Comparison of ENCODE assay signal across 8 cellular contexts in the genomic region with DNA sequence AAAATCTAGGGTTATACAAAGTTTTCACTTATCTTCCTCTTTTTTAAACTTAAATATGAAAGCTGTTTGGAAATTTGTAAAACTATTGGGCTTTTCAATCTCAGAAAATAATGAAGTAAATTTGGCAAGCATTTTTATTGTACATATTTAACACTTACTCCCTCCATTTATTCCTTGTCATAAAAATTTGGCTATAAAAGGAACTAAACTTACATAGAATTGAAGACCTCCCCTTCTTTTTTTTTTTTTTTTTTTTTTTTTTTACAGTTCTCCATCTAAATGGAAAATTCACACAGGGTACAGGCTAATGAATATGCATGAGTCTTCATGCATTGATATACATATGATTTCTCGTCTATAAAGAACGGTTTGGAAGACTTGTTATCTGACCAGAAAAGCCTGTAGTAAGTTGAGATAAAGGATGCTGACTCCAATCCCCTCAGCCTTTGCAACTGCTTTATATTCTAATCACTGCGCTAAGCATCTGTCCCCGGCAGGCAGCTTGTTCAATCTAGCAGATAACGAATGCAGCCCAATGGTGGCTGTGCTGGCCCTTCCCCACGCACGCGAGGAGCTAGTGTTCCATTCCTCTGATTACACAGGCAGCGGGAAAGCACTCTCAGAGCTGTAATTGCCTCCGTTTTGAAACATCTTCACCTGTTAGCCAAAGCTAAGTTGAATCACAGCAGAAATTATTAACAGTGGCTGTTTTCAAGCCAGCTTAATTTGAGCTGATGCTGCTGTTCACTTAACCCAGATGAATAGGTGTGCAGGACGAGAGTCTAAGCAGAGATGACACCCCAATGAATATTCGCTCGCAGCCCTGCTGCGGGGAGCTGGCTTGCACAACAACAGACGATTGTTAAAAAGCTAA.
DNase-seq lines count a peak whose midpoint lies in the region; ATAC-seq and TF ChIP-seq lines count a peak whose summit lies in the region.

No MANE protein-coding gene starts in this region.

- H3K27ac Mint-ChIP-seq in activated naive CD8-positive, alpha-beta T cell treated with anti-CD3 and anti-CD28 coated beads, Interleukin-2, amount 50 U/mL, for 24 hours = no peak overlapping the region
- H3K27ac Mint-ChIP-seq in activated naive CD8-positive, alpha-beta T cell treated with anti-CD3 and anti-CD28 coated beads for 36 hours = no peak overlapping the region
- peak overlapping the region; percentile 86 for H3K27ac Mint-ChIP-seq in progenitor cell of endocrine pancreas

- no peak for DNase-seq in activated naive CD8-positive, alpha-beta T cell treated with anti-CD3 and anti-CD28 coated beads, Interleukin-2, amount 50 U/mL, for 24 hours
- DNase-seq in activated naive CD8-positive, alpha-beta T cell treated with anti-CD3 and anti-CD28 coated beads for 36 hours = no peak
- peak; percentile 89 for DNase-seq in NCI-H82 (lab: John Stamatoyannopoulos, UW)
- DNase-seq in fibroblast of villous mesenchyme (ENCODE audit: low read depth) = peak; percentile 16
- DNase-seq in progenitor cell of endocrine pancreas (ENCODE audit: low spot score, unreplicated experiment) = no peak
- no peak for DNase-seq in COLO829 (ENCODE audit: low spot score)
- no peak for DNase-seq in DMS53 (lab: John Stamatoyannopoulos, UW)

- no peak for TF ChIP-seq CTCF in fibroblast of villous mesenchyme (IDR thresholded peaks at IDR 0.05; ENCODE audit: insufficient read depth, low read depth, low read length)
- TF ChIP-seq CTCF in progenitor cell of endocrine pancreas (IDR thresholded peaks at IDR 0.05; ENCODE audit: unreplicated experiment) = no peak

- H3K9me3 Mint-ChIP-seq in activated naive CD8-positive, alpha-beta T cell treated with anti-CD3 and anti-CD28 coated beads, Interleukin-2, amount 50 U/mL, for 24 hours = no peaks in the 10 kb centered on the region
- H3K9me3 Mint-ChIP-seq in activated naive CD8-positive, alpha-beta T cell treated with anti-CD3 and anti-CD28 coated beads for 36 hours = no peaks in the 10 kb centered on the region
- H3K9me3 Mint-ChIP-seq in progenitor cell of endocrine pancreas (ENCODE audit: low read depth) = no peaks in the 10 kb centered on the region

- peak overlapping the region; percentile 27 for H3K4me3 Mint-ChIP-seq in activated naive CD8-positive, alpha-beta T cell treated with anti-CD3 and anti-CD28 coated beads, Interleukin-2, amount 50 U/mL, for 24 hours
- H3K4me3 Mint-ChIP-seq in activated naive CD8-positive, alpha-beta T cell treated with anti-CD3 and anti-CD28 coated beads for 36 hours = no peak overlapping the region
- peak overlapping the region; percentile 57 for H3K4me3 Mint-ChIP-seq in progenitor cell of endocrine pancreas (ENCODE audit: low read depth)

- H3K36me3 Mint-ChIP-seq in activated naive CD8-positive, alpha-beta T cell treated with anti-CD3 and anti-CD28 coated beads, Interleukin-2, amount 50 U/mL, for 24 hours (ENCODE audit: low read depth) = no peaks in the 10 kb centered on the region
- no peaks in the 10 kb centered on the region for H3K36me3 Mint-ChIP-seq in activated naive CD8-positive, alpha-beta T cell treated with anti-CD3 and anti-CD28 coated beads for 36 hours
- H3K36me3 Mint-ChIP-seq in progenitor cell of endocrine pancreas (ENCODE audit: insufficient read depth) = no peaks in the 10 kb centered on the region

- peak overlapping the region; percentile 43 for H3K4me3 ChIP-seq in fibroblast of villous mesenchyme (ENCODE audit: low read depth, low read length)

- H3K27me3 Mint-ChIP-seq in activated naive CD8-positive, alpha-beta T cell treated with anti-CD3 and anti-CD28 coated beads, Interleukin-2, amount 50 U/mL, for 24 hours = no peaks in the 10 kb centered on the region
- peaks cover 4% of the 10 kb centered on the region for H3K27me3 Mint-ChIP-seq in activated naive CD8-positive, alpha-beta T cell treated with anti-CD3 and anti-CD28 coated beads for 36 hours
- H3K27me3 Mint-ChIP-seq in progenitor cell of endocrine pancreas = peaks cover 6% of the 10 kb centered on the region

- no peak for ATAC-seq in activated naive CD8-positive, alpha-beta T cell treated with anti-CD3 and anti-CD28 coated beads, Interleukin-2, amount 50 U/mL, for 24 hours
- no peak for ATAC-seq in HG03460 (IDR thresholded peaks at IDR 0.05; ENCODE audit: unreplicated experiment)

- peaks cover 5% of the 10 kb centered on the region for H3K4me1 Mint-ChIP-seq in activated naive CD8-positive, alpha-beta T cell treated with anti-CD3 and anti-CD28 coated beads, Interleukin-2, amount 50 U/mL, for 24 hours
- no peaks in the 10 kb centered on the region for H3K4me1 Mint-ChIP-seq in activated naive CD8-positive, alpha-beta T cell treated with anti-CD3 and anti-CD28 coated beads for 36 hours
- H3K4me1 Mint-ChIP-seq in progenitor cell of endocrine pancreas (ENCODE audit: low read depth) = peaks cover 42% of the 10 kb centered on the region

Comparison
In these comparisons a context has a peak if more than half of its experiments do, and no peak if none do; other contexts are left out.
1. DNase-seq: peak in NCI-H82 (single experiment) and fibroblast of villous mesenchyme (single experiment); none in activated naive CD8-positive, alpha-beta T cell treated with anti-CD3 and anti-CD28 coated beads, Interleukin-2, amount 50 U/mL, for 24 hours (single experiment), activated naive CD8-positive, alpha-beta T cell treated with anti-CD3 and anti-CD28 coated beads for 36 hours (single experiment), progenitor cell of endocrine pancreas (single experiment), COLO829 (single experiment) and DMS53 (single experiment).